13 cellular contexts compared by ENCODE assay signal in the genomic region with DNA sequence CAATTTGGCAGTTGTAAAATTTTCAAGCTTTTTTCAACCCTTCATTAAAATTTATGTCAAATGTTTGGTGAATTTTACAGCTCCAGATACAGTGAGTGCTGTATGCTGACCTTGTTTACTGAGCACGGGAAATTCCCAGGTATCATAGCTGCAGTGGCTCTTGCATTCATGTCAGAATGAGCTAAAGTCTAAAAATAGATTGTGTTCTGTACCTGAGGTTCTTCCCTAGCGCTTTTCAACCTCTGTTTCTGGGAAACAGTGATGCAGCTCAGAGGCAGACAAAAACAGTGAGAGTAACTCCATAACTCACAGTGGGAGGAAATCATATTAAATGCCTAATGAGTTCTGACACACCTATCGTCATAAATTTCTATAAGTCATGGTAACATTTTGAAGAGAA.
DNase-seq lines count a peak whose midpoint lies in the region; ATAC-seq and TF ChIP-seq lines count a peak whose summit lies in the region.
"Had no signal": no experiment of that assay in that cellular context is flagged by ENCODE, and none has a peak within 500 bp of the region (broad histone marks: within the 10 kb centered on the region; RNA-seq: fewer than 3 reads in every experiment).

No MANE protein-coding gene starts in this region.

- TF ChIP-seq CTCF in right atrium auricular region (IDR thresholded peaks at IDR 0.05) (no peak), mammary epithelial cell (conservative IDR thresholded peaks at IDR 0.05 in 1 of 2, IDR thresholded peaks at IDR 0.05 in 1 of 2; ENCODE audit: extremely low read depth in 1 of 2, insufficient read depth in 1 of 2, low read depth in 1 of 2, low read length in 2 of 2) (no peak), smooth muscle cell (IDR thresholded peaks at IDR 0.05; ENCODE audit: borderline replicate concordance, insufficient read depth, poor library complexity, severe bottlenecking) (no peak), suprapubic skin (IDR thresholded peaks at IDR 0.05) (no peak)

- H3K4me3 Mint-ChIP-seq in activated CD4-positive, alpha-beta memory T cell treated with anti-CD3 and anti-CD28 coated beads for 36 hours, result no peak overlapping the region

- no TSS peak for BruUV-seq in mammary epithelial cell (replicated peaks; lab: Mats Ljungman, UMichigan)

- no peak overlapping the region for H3K4me2 ChIP-seq in mammary epithelial cell (ENCODE audit: insufficient read depth, low read depth, low read length)
- H3K4me2 ChIP-seq in smooth muscle cell, result no peak overlapping the region

- intact Hi-C loops in Right ventricle myocardium inferior (cut with DNase I), result loop anchor here (5.0 to 10.0 kb wide), 2 partner anchors 193 to 355 kb away; no protein-coding TSS in a partner anchor
- intact Hi-C loops in mammary epithelial cell (cut with micrococcal nuclease), result no loop called here
- intact Hi-C loops in activated CD4-positive, alpha-beta memory T cell treated with anti-CD3 and anti-CD28 coated beads for 36 hours (cut with micrococcal nuclease), result no loop called here

- no peak overlapping the region for H3K9ac ChIP-seq in mammary epithelial cell (ENCODE audit: insufficient read depth, low read length)
- H3K9ac ChIP-seq in smooth muscle cell (ENCODE audit: low read depth), result no peak overlapping the region

- CTCF ChIA-PET in mammary epithelial cell (lab: Charles Lee; ENCODE audit: low non-redundant PET), result no interaction called here
- CTCF ChIA-PET in activated CD4-positive, alpha-beta memory T cell treated with anti-CD3 and anti-CD28 coated beads for 36 hours (lab: Charles Lee), result no interaction called here

- no peaks in the 10 kb centered on the region for H3K4me1 Mint-ChIP-seq in activated CD4-positive, alpha-beta memory T cell treated with anti-CD3 and anti-CD28 coated beads for 36 hours (ENCODE audit: low read depth)

- H3K79me2 ChIP-seq in mammary epithelial cell (ENCODE audit: insufficient read depth, low read length) (no peaks in the 10 kb centered on the region), smooth muscle cell (ENCODE audit: low read depth) (no peaks in the 10 kb centered on the region)

- POLR2A ChIA-PET in activated CD4-positive, alpha-beta memory T cell treated with anti-CD3 and anti-CD28 coated beads for 36 hours (lab: Charles Lee), result no interaction called here

- H3K27ac ChIP-seq in right atrium auricular region, result peak overlapping the region in 1 of 2 donors; percentile 61
- no peak overlapping the region for H3K27ac ChIP-seq in mammary epithelial cell (ENCODE audit: insufficient read depth, low read depth, low read length)
- H3K27ac ChIP-seq in smooth muscle cell (ENCODE audit: low read depth), result peak overlapping the region; percentile 32
- no peak overlapping the region for H3K27ac ChIP-seq in suprapubic skin
- H3K27ac ChIP-seq: adrenal gland had no signal

- H3K4me1 ChIP-seq in right atrium auricular region (no peaks in the 10 kb centered on the region), mammary epithelial cell (ENCODE audit: insufficient read depth, low read length) (no peaks in the 10 kb centered on the region), smooth muscle cell (ENCODE audit: low read depth) (no peaks in the 10 kb centered on the region), suprapubic skin (no peaks in the 10 kb centered on the region)
- H3K4me1 ChIP-seq: adrenal gland had no signal

- H3K9me3 Mint-ChIP-seq in activated CD4-positive, alpha-beta memory T cell treated with anti-CD3 and anti-CD28 coated beads for 36 hours, result peaks cover 9% of the 10 kb centered on the region

- ATAC-seq in Right ventricle myocardium inferior (peak; percentile 91), HG03039 (IDR thresholded peaks at IDR 0.05; ENCODE audit: unreplicated experiment) (peak; percentile 91)
- ATAC-seq: SK-N-SH treated with all-trans-retinoic acid at 6 μM for 48 hours had no signal

- H3K4me3 ChIP-seq in right atrium auricular region (no peak overlapping the region), mammary epithelial cell (replicated peaks in 1 of 3; ENCODE audit: insufficient read depth in 1 of 3, low read depth in 2 of 3, low read length in 3 of 3) (no peak overlapping the region), smooth muscle cell (no peak overlapping the region), suprapubic skin (no peak overlapping the region)
- H3K4me3 ChIP-seq: adrenal gland had no signal

- H3K27me3 Mint-ChIP-seq in activated CD4-positive, alpha-beta memory T cell treated with anti-CD3 and anti-CD28 coated beads for 36 hours, result no peaks in the 10 kb centered on the region

- dilution Hi-C loops in mammary epithelial cell (cut with HindIII; ENCODE audit: low sequenced_read_pairs), result no loop called here

- no peak for DNase-seq in Right ventricle myocardium inferior (ENCODE audit: missing footprints)
- no peak for DNase-seq in right atrium auricular region (ENCODE audit: low spot score)
- peak; percentile 79 for DNase-seq in mammary epithelial cell
- no peak for DNase-seq in smooth muscle cell (lab: John Stamatoyannopoulos, UW; ENCODE audit: unreplicated experiment)
- no peak for DNase-seq in activated CD4-positive, alpha-beta memory T cell treated with anti-CD3 and anti-CD28 coated beads for 36 hours
- no peak for DNase-seq in suprapubic skin (ENCODE audit: low spot score in 2 of 2)
- no peak for DNase-seq in HPDE6-E6E7 (ENCODE audit: extremely low spot score)
- DNase-seq: effector memory CD4-positive, alpha-beta T cell; NCI-H446 treated with DMSO at 0.1 percent for 48 hours; stimulated activated CD8-positive, alpha-beta memory T cell treated with anti-CD3 and anti-CD28 coated beads, Interleukin-4, amount 100 ng/mL, for 48 hours had no signal

- H3K27me3 ChIP-seq in right atrium auricular region (no peaks in the 10 kb centered on the region), mammary epithelial cell (ENCODE audit: insufficient read depth, low read length) (no peaks in the 10 kb centered on the region), smooth muscle cell (ENCODE audit: low read depth) (no peaks in the 10 kb centered on the region), suprapubic skin (no peaks in the 10 kb centered on the region)
- H3K27me3 ChIP-seq: adrenal gland had no signal

- H2AFZ ChIP-seq in mammary epithelial cell (ENCODE audit: low read depth, low read length), result peak overlapping the region; percentile 50
- H2AFZ ChIP-seq in smooth muscle cell (ENCODE audit: low read depth), result no peak overlapping the region

- no peaks in the 10 kb centered on the region for H3K36me3 ChIP-seq in right atrium auricular region
- no peaks in the 10 kb centered on the region for H3K36me3 ChIP-seq in mammary epithelial cell (ENCODE audit: insufficient read depth, low read length)
- no peaks in the 10 kb centered on the region for H3K36me3 ChIP-seq in smooth muscle cell (ENCODE audit: low read depth)
- H3K36me3 ChIP-seq in suprapubic skin, result no peaks in the 10 kb centered on the region
- H3K36me3 ChIP-seq: adrenal gland had no signal

- TF ChIP-seq EP300 in suprapubic skin (IDR thresholded peaks at IDR 0.05), result no peak

- no peak overlapping the region for H3K27ac Mint-ChIP-seq in activated CD4-positive, alpha-beta memory T cell treated with anti-CD3 and anti-CD28 coated beads for 36 hours

- TF ChIP-seq POLR2A in suprapubic skin (IDR thresholded peaks at IDR 0.05), result no peak

- no peaks in the 10 kb centered on the region for H3K36me3 Mint-ChIP-seq in activated CD4-positive, alpha-beta memory T cell treated with anti-CD3 and anti-CD28 coated beads for 36 hours

- in situ Hi-C loops in mammary epithelial cell (cut with MboI; ENCODE audit: low sequenced_read_pairs in 2 of 2), result no loop called here

- H3K9me3 ChIP-seq in right atrium auricular region (no peaks in the 10 kb centered on the region), mammary epithelial cell (replicated peaks; ENCODE audit: insufficient read depth, low read length) (no peaks in the 10 kb centered on the region), smooth muscle cell (replicated peaks; ENCODE audit: low read depth) (no peaks in the 10 kb centered on the region), suprapubic skin (no peaks in the 10 kb centered on the region)
- H3K9me3 ChIP-seq: adrenal gland had no signal

- H3F3A ChIP-seq in smooth muscle cell (ENCODE audit: low read depth), result no peaks in the 10 kb centered on the region

- H4K20me1 ChIP-seq in mammary epithelial cell (ENCODE audit: insufficient read depth, low read length) (no peaks in the 10 kb centered on the region), smooth muscle cell (ENCODE audit: low read depth) (no peaks in the 10 kb centered on the region)

- WGBS in mammary epithelial cell (ENCODE audit: low coverage, missing lambda C conversion rate), result 19% methylated on average over 3 of the region's 3 CpGs
- 82% methylated on average over 3 of the region's 3 CpGs for whole genome bisulfite sequencing in smooth muscle cell (ENCODE audit: low lambda C conversion rate)
- WGBS in suprapubic skin, result 50% methylated on average over 3 of the region's 3 CpGs
